ENCODE assay signal across 1 cellular context in the genomic region with DNA sequence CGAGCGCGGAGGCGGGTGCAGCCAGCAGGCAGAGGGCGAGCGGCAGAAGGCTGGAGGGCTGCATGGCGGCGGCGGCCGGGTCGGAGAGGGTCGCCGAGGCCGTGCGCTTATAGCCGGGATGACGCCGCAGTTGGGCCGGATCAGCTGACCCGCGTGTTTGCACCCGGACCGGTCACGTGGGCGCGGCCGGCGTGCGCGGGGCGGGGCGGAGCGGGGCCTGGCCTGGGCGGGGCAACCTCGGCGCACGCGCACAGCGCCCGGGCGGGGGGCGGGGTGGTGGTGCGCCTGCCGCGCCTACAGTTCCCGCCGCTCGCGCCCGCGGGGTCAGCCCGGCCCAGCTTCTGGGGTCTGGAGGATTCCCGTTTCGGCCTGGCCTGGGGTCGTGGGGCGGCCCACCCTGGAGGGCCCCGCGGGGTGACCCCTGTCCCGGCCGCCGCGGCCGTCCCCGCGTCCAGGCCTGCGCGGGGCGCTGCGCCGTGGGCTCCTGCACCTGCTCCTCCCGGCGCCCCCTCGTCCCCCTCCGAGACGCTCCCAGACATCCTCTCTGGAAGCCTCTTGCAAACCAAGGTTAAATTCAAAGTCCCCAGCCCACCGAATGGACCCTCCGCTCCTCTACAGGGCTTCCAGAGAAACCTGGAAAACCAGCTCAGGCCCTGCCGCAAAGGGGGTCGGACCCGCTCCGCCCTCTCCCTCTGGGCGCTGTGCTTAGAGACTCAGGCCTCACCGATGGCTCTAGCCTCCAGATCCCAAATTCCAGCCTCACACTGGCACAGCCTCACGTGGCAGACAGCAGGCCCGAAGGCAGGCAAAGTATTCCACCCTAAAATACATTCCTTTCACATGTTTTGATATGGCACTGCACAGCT.
TF ChIP-seq lines count a peak whose summit lies in the region.

TSS of gene CTSD (minus strand) at position 132 of the 866 bp plus-strand sequence. CDS start at position 64, 68 bp downstream.

TF ChIP-seq in GM12878, 131 proteins besides CTCF, POLR2A, EP300 and RAD21 (continued from another document):
- TF ChIP-seq ZNF687 (IDR thresholded peaks at IDR 0.05), result peak; percentile 39
- no peak for TF ChIP-seq BCL11A (IDR thresholded peaks at IDR 0.05; ENCODE audit: low read depth, low read length)
- TF ChIP-seq MXI1 (IDR thresholded peaks at IDR 0.05; ENCODE audit: low read depth, low read length), result 0 out of 2 replicates have a peak, but pooled peaks have one; percentile 51
- TF ChIP-seq CREB1 (IDR thresholded peaks at IDR 0.05; ENCODE audit: low read depth), result peak; percentile 58; the same call in 1 of the 2 replicates
- no peak for TF ChIP-seq KDM1A (IDR thresholded peaks at IDR 0.05; ENCODE audit: borderline replicate concordance)
- TF ChIP-seq NR2C2 (IDR thresholded peaks at IDR 0.05; ENCODE audit: borderline replicate concordance, control insufficient read depth, insufficient read length, low read depth), result no peak
- TF ChIP-seq CREM (IDR thresholded peaks at IDR 0.05; ENCODE audit: low read depth), result peak; percentile 45; the same call in 1 of the 2 replicates
- TF ChIP-seq BMI1 (IDR thresholded peaks at IDR 0.05; ENCODE audit: borderline replicate concordance), result no peak
- TF ChIP-seq IKZF2 (IDR thresholded peaks at IDR 0.05), result no peak
- TF ChIP-seq, protein P1, sequence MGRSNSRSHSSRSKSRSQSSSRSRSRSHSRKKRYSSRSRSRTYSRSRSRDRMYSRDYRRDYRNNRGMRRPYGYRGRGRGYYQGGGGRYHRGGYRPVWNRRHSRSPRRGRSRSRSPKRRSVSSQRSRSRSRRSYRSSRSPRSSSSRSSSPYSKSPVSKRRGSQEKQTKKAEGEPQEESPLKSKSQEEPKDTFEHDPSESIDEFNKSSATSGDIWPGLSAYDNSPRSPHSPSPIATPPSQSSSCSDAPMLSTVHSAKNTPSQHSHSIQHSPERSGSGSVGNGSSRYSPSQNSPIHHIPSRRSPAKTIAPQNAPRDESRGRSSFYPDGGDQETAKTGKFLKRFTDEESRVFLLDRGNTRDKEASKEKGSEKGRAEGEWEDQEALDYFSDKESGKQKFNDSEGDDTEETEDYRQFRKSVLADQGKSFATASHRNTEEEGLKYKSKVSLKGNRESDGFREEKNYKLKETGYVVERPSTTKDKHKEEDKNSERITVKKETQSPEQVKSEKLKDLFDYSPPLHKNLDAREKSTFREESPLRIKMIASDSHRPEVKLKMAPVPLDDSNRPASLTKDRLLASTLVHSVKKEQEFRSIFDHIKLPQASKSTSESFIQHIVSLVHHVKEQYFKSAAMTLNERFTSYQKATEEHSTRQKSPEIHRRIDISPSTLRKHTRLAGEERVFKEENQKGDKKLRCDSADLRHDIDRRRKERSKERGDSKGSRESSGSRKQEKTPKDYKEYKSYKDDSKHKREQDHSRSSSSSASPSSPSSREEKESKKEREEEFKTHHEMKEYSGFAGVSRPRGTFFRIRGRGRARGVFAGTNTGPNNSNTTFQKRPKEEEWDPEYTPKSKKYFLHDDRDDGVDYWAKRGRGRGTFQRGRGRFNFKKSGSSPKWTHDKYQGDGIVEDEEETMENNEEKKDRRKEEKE (IDR thresholded peaks at IDR 0.05), result no peak
